In the genomic region with DNA sequence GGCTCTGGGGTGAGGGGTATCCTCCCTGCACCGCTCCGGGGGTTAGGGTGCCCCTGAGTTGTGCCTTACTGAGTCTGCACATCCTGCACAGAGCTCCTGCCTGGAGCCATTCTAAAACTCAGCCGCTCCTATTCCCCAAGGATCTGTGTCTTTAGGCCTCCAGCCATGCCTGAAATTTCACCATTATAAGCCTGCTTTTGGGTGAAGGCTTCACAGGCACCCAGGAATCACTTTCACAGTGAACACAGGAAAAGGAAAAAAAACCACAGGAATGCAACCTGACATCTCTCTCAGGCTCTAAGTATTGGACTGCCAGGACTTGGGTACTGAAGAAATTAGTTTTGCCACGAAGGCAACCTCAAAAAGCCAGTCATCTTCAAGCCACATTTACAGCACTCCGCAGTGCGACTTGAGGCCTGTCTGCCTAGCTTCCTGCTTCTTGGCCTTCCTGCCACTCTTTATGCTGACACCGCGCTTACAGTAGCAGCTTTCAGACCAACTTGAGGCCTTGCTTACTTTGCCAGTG, we compare ENCODE assay signal across 10 cellular contexts. TPM values are rescaled to one million over a fixed set of nuclear protein-coding genes. Genes with fewer than 3 reads are reported as not detected.
DNase-seq lines count a peak whose midpoint lies in the region; ATAC-seq, FAIRE-seq and TF ChIP-seq lines count a peak whose summit lies in the region.
"Had no signal": no experiment of that assay in that cellular context is flagged by ENCODE, and none has a peak within 500 bp of the region (broad histone marks: within the 10 kb centered on the region; RNA-seq: fewer than 3 reads in every experiment).

No MANE protein-coding gene starts in this region.

- peaks cover 6% of the 10 kb centered on the region for H3K9me3 Mint-ChIP-seq in activated naive CD4-positive, alpha-beta T cell treated with anti-CD3 and anti-CD28 coated beads, Interleukin-2, amount 10 ng/mL, durations not matched to agents 7 days and 5 days

- peaks cover 29% of the 10 kb centered on the region for H3K36me3 Mint-ChIP-seq in activated naive CD4-positive, alpha-beta T cell treated with anti-CD3 and anti-CD28 coated beads, Interleukin-2, amount 10 ng/mL, durations not matched to agents 7 days and 5 days

- no peaks in the 10 kb centered on the region for H3K36me3 ChIP-seq in Panc1 (ENCODE audit: control insufficient read depth, insufficient read depth, low read length)
- H3K36me3 ChIP-seq: cardiac muscle cell had no signal

- TF ChIP-seq CTCF in Panc1 (IDR thresholded peaks at IDR 0.05) (no peak), GM13977 (IDR thresholded peaks at IDR 0.05; ENCODE audit: extremely low read depth, insufficient read depth, missing control alignments) (no peak)

- CTCF ChIA-PET in Panc1 (lab: Charles Lee): no interaction called here
- CTCF ChIA-PET in activated naive CD4-positive, alpha-beta T cell treated with anti-CD3 and anti-CD28 coated beads, Interleukin-2, amount 10 ng/mL, durations not matched to agents 7 days and 5 days (lab: Charles Lee): interaction anchor here (0.7 to 2.0 kb wide), 5 partner anchors 11 to 42 kb away, joined by 3 to 7 read pairs (median 4); no protein-coding TSS in a partner anchor

- peak overlapping the region; percentile 31; the same call in 1 of the 2 replicates for H3K27ac ChIP-seq in Panc1 (ENCODE audit: low read length)
- H3K27ac ChIP-seq: BLaER1, cardiac muscle cell had no signal

- no peak for FAIRE-seq in GM12891 (lab: Jason Lieb, UNC)

- in situ Hi-C loops in Panc1 (cut with HindIII; ENCODE audit: low pct_unique_long_range_greater_than_20kb, low sequenced_read_pairs): no loop called here
- in situ Hi-C loops in GM13977 (cut with MboI; ENCODE audit: low pct_unique_long_range_greater_than_20kb, low sequenced_read_pairs, unreplicated experiment): no loop called here

- H3K4me3 ChIP-seq in Panc1 (ENCODE audit: low read depth in 2 of 2, low read length in 2 of 2): no peak overlapping the region
- H3K4me3 ChIP-seq: BLaER1, cardiac muscle cell had no signal

- TF ChIP-seq POLR2A in GM12891 (IDR thresholded peaks at IDR 0.05; ENCODE audit: low read depth, low read length): no peak

- no peaks in the 10 kb centered on the region for H3K27me3 Mint-ChIP-seq in activated naive CD4-positive, alpha-beta T cell treated with anti-CD3 and anti-CD28 coated beads, Interleukin-2, amount 10 ng/mL, durations not matched to agents 7 days and 5 days

- intact Hi-C loops in Panc1 (cut with micrococcal nuclease; ENCODE audit: unreplicated experiment): no loop called here

- H3K27ac Mint-ChIP-seq in activated naive CD4-positive, alpha-beta T cell treated with anti-CD3 and anti-CD28 coated beads, Interleukin-2, amount 10 ng/mL, durations not matched to agents 7 days and 5 days: peak overlapping the region; percentile 78

- H3K4me1 Mint-ChIP-seq in activated naive CD4-positive, alpha-beta T cell treated with anti-CD3 and anti-CD28 coated beads, Interleukin-2, amount 10 ng/mL, durations not matched to agents 7 days and 5 days: peaks cover 35% of the 10 kb centered on the region

- no peaks in the 10 kb centered on the region for H3K9me3 ChIP-seq in Panc1 (ENCODE audit: control insufficient read depth, insufficient read depth, low read depth, low read length)

- H3K4me3 Mint-ChIP-seq in activated naive CD4-positive, alpha-beta T cell treated with anti-CD3 and anti-CD28 coated beads, Interleukin-2, amount 10 ng/mL, durations not matched to agents 7 days and 5 days: no peak overlapping the region

- DNase-seq in activated CD4-positive, CD25-positive, alpha-beta regulatory T cell treated with anti-CD3 and anti-CD28 coated beads, Interleukin-2, amount 50 U/mL, for 16 hours (ENCODE audit: low read depth, low spot score): peak; percentile 17
- DNase-seq in activated CD4-positive, CD25-positive, alpha-beta regulatory T cell treated with anti-CD3 and anti-CD28 coated beads, Interleukin-2, amount 50 U/mL, for 72 hours: no peak
- DNase-seq in Panc1 (ENCODE audit: low read depth, low spot score) (peak; percentile 35), iris pigment epithelial cell (ENCODE audit: low read depth) (peak; percentile 95), GM12891 (ENCODE audit: insufficient read length, low spot score) (no peak), GM13977 (ENCODE audit: low spot score) (no peak)
- peak; percentile 66 for DNase-seq in activated naive CD4-positive, alpha-beta T cell treated with anti-CD3 and anti-CD28 coated beads, Interleukin-2, amount 10 ng/mL, durations not matched to agents 7 days and 5 days
- peak; percentile 16 to 34 for DNase-seq in stimulated activated CD8-positive, alpha-beta memory T cell treated with anti-CD3 and anti-CD28 coated beads, Interleukin-2, amount 100 ng/mL, for 1 hour (ENCODE audit: low read depth in 2 of 2)

- BruUV-seq in Panc1 (replicated peaks; lab: Mats Ljungman, UMichigan): no TSS peak

- POLR2A ChIA-PET in Panc1 (lab: Charles Lee): no interaction called here

- no peaks in the 10 kb centered on the region for H3K27me3 ChIP-seq in Panc1 (ENCODE audit: control insufficient read depth, insufficient read depth, low read length)
- H3K27me3 ChIP-seq: BLaER1, cardiac muscle cell had no signal

- peaks cover 14% of the 10 kb centered on the region for H3K4me1 ChIP-seq in Panc1 (ENCODE audit: control insufficient read depth, insufficient read depth, low read length)

- ATAC-seq in Panc1: peak; percentile 60

TF ChIP-seq in GM12891, 5 proteins besides CTCF, POLR2A, EP300 and RAD21:
- TF ChIP-seq PAX5 (IDR thresholded peaks at IDR 0.05; ENCODE audit: insufficient read depth, low read length, severe bottlenecking) (no peak), TAF1 (IDR thresholded peaks at IDR 0.05; ENCODE audit: low read depth, low read length) (no peak), POLR2AphosphoS5 (IDR thresholded peaks at IDR 0.05; ENCODE audit: low read depth, low read length) (no peak), SPI1 (IDR thresholded peaks at IDR 0.05; ENCODE audit: low read depth, low read length) (no peak), POU2F2 (IDR thresholded peaks at IDR 0.05; ENCODE audit: low read depth, low read length) (no peak)

RNA-seq across cellular contexts. Expression of gene GALNT10, which starts 30.9 kb away (rescaled TPM):
- total RNA-seq in Panc1 (2021; ENCODE audit: unreplicated experiment): 50.5 TPM
- polyA plus RNA-seq in Panc1 (2012; ENCODE audit: insufficient read length): 44.0 TPM
- 10.5 TPM for polyA plus RNA-seq in GM12891 (2012; ENCODE audit: low read depth, missing spikeins)

Comparison
In these comparisons a context has a peak if more than half of its experiments do, and no peak if none do; other contexts are left out.
1. DNase-seq: peak in activated CD4-positive, CD25-positive, alpha-beta regulatory T cell treated with anti-CD3 and anti-CD28 coated beads, Interleukin-2, amount 50 U/mL, for 16 hours (single experiment), Panc1 (single experiment), activated naive CD4-positive, alpha-beta T cell treated with anti-CD3 and anti-CD28 coated beads, Interleukin-2, amount 10 ng/mL, durations not matched to agents 7 days and 5 days (single experiment), iris pigment epithelial cell (single experiment) and stimulated activated CD8-positive, alpha-beta memory T cell treated with anti-CD3 and anti-CD28 coated beads, Interleukin-2, amount 100 ng/mL, for 1 hour (2 of 2); none in activated CD4-positive, CD25-positive, alpha-beta regulatory T cell treated with anti-CD3 and anti-CD28 coated beads, Interleukin-2, amount 50 U/mL, for 72 hours (single experiment), GM12891 (single experiment) and GM13977 (single experiment).